7 cellular contexts compared by ENCODE assay signal in the genomic region with DNA sequence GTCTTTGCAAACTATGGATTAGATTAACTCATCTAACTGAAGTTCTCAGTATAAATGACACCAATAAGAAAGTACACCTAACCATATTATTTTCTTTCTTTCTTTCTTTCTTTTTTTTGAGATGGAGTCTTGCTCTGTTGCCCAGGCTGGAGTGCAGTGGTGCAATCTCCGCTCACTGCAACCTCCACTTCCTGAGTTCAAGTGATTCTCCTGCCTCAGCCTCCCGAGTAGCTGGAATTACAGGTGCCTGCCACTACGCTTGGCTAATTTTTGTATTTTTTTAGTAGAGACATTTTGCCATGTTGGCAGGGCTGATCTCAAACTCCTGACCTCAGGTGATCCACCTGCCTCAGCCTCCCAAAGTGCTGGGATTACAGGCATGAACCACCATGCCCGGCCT. TPM values are rescaled to one million over a fixed set of nuclear protein-coding genes. Genes with fewer than 3 reads are reported as not detected.
"Had no signal": no experiment of that assay in that cellular context is flagged by ENCODE, and none has a peak within 500 bp of the region (broad histone marks: within the 10 kb centered on the region; RNA-seq: fewer than 3 reads in every experiment).

No MANE protein-coding gene starts in this region.

RNA-seq across cellular contexts. Expression of gene MYOZ2, which starts 5.7 kb away (rescaled TPM):
- total RNA-seq: kidney epithelial cell, lung microvascular endothelial cell, natural killer cell, osteocyte, smooth muscle cell, thyroid gland had no signal
- polyA plus RNA-seq: hepatocyte, smooth muscle cell had no signal
